Comparison of ENCODE assay signal across 8 cellular contexts in genomic region chr15:42084465-42085235, GRCh38.
DNase-seq lines count a peak whose midpoint lies in the region; ATAC-seq, FAIRE-seq and TF ChIP-seq lines count a peak whose summit lies in the region.

No MANE protein-coding gene starts in this region.

- no peak for FAIRE-seq in D721Med (lab: Jason Lieb, UNC)

- no peak for ATAC-seq in GM18519 (IDR thresholded peaks at IDR 0.05; ENCODE audit: low FRiP score, unreplicated experiment)

- peak; percentile 74 for TF ChIP-seq CTCF in D721Med (IDR thresholded peaks at IDR 0.05; ENCODE audit: insufficient read depth, missing control alignments)

- DNase-seq in D721Med (ENCODE audit: insufficient read length, low spot score) (peak; percentile 76), HuH-7 (ENCODE audit: low spot score) (peak; percentile 83), T-helper 9 cell (peak; percentile 41), T47D (ENCODE audit: low read depth in 1 of 2, low spot score in 1 of 2) (peak; percentile 75), iPS-NIHi7 (ENCODE audit: extremely low spot score) (peak; percentile 91), smooth muscle cell of the brain vasculature (ENCODE audit: low read depth, low spot score) (peak; percentile 13), DMS79 treated with DMSO at 0.1 percent for 48 hours (lab: John Stamatoyannopoulos, UW) (no peak)

- in situ Hi-C loops in T47D (cut with HindIII; ENCODE audit: low pct_unique_long_range_greater_than_20kb, low sequenced_read_pairs): no loop called here
